ENCODE assay signal across 14 cellular contexts in genomic region chr1:59360170-59360569, GRCh38.
DNase-seq lines count a peak whose midpoint lies in the region; ATAC-seq and TF ChIP-seq lines count a peak whose summit lies in the region.
"Had no signal": no experiment of that assay in that cellular context is flagged by ENCODE, and none has a peak within 500 bp of the region (broad histone marks: within the 10 kb centered on the region; RNA-seq: fewer than 3 reads in every experiment).

No MANE protein-coding gene starts in this region.

- no peaks in the 10 kb centered on the region for H3K9me3 Mint-ChIP-seq in stimulated activated effector memory CD8-positive, alpha-beta T cell treated with anti-CD3 and anti-CD28 coated beads, Interleukin-12 subunit alpha, Interleukin-12 subunit beta, amount 100 ng/mL, for 72 hours
- H3K9me3 Mint-ChIP-seq in CD8-positive, alpha-beta T cell, result no peaks in the 10 kb centered on the region
- H3K9me3 Mint-ChIP-seq: activated CD4-positive, alpha-beta T cell treated with anti-CD3 and anti-CD28 coated beads, Interleukin-2, amount 10 ng/mL, durations not matched to agents 7 days and 5 days; immature natural killer cell; nephron had no signal

- no peak overlapping the region for H3K27ac Mint-ChIP-seq in stimulated activated effector memory CD8-positive, alpha-beta T cell treated with anti-CD3 and anti-CD28 coated beads, Interleukin-12 subunit alpha, Interleukin-12 subunit beta, amount 100 ng/mL, for 72 hours
- H3K27ac Mint-ChIP-seq in CD8-positive, alpha-beta T cell, result no peak overlapping the region
- H3K27ac Mint-ChIP-seq: activated CD4-positive, alpha-beta T cell treated with anti-CD3 and anti-CD28 coated beads, Interleukin-2, amount 10 ng/mL, durations not matched to agents 7 days and 5 days; immature natural killer cell had no signal

- H3K36me3 Mint-ChIP-seq in stimulated activated effector memory CD8-positive, alpha-beta T cell treated with anti-CD3 and anti-CD28 coated beads, Interleukin-12 subunit alpha, Interleukin-12 subunit beta, amount 100 ng/mL, for 72 hours, result no peaks in the 10 kb centered on the region
- H3K36me3 Mint-ChIP-seq in CD8-positive, alpha-beta T cell, result peaks cover 31% of the 10 kb centered on the region

- H3K9me2 ChIP-seq in HCT116 (ENCODE audit: insufficient read depth) (no peaks in the 10 kb centered on the region), hepatocyte (replicated peaks; ENCODE audit: insufficient read depth) (no peaks in the 10 kb centered on the region)

- H3K4me3 Mint-ChIP-seq in stimulated activated effector memory CD8-positive, alpha-beta T cell treated with anti-CD3 and anti-CD28 coated beads, Interleukin-12 subunit alpha, Interleukin-12 subunit beta, amount 100 ng/mL, for 72 hours, result no peak overlapping the region
- no peak overlapping the region for H3K4me3 Mint-ChIP-seq in CD8-positive, alpha-beta T cell
- H3K4me3 Mint-ChIP-seq: activated CD4-positive, alpha-beta T cell treated with anti-CD3 and anti-CD28 coated beads, Interleukin-2, amount 10 ng/mL, durations not matched to agents 7 days and 5 days; immature natural killer cell; nephron had no signal

- no peaks in the 10 kb centered on the region for H3K27me3 Mint-ChIP-seq in CD8-positive, alpha-beta T cell (ENCODE audit: low read depth)
- H3K27me3 Mint-ChIP-seq: activated CD4-positive, alpha-beta T cell treated with anti-CD3 and anti-CD28 coated beads, Interleukin-2, amount 10 ng/mL, durations not matched to agents 7 days and 5 days had no signal

- no peak for TF ChIP-seq CTCF in HCT116 (IDR thresholded peaks at IDR 0.05 in 2 of 3, conservative IDR thresholded peaks at IDR 0.05 in 1 of 3; ENCODE audit: borderline replicate concordance in 1 of 3, insufficient read depth in 1 of 3, low read depth in 2 of 3, low read length in 2 of 3)
- no peak for TF ChIP-seq CTCF in astrocyte of the cerebellum (IDR thresholded peaks at IDR 0.05; ENCODE audit: low read depth, low read length, missing control alignments)
- no peak for TF ChIP-seq CTCF in hepatocyte (IDR thresholded peaks at IDR 0.05; ENCODE audit: poor library complexity)
- TF ChIP-seq CTCF in CD8-positive, alpha-beta T cell (IDR thresholded peaks at IDR 0.05), result no peak

- RAD21 ChIA-PET in HCT116 (lab: Charles Lee; ENCODE audit: low non-redundant PET in 1 of 2, low total read pairs in 2 of 2, uncharacterized antibody in 2 of 2, unreplicated experiment in 2 of 2), result no interaction called here

- H3K4me2 ChIP-seq in HCT116 (ENCODE audit: low read length) (no peak overlapping the region), hepatocyte (no peak overlapping the region)

- ATAC-seq in HCT116 (peak; percentile 47; the same call in 1 of the 2 replicates), HG02642 (IDR thresholded peaks at IDR 0.05; ENCODE audit: poor library complexity, unreplicated experiment) (no peak)
- ATAC-seq in stimulated activated effector memory CD8-positive, alpha-beta T cell treated with anti-CD3 and anti-CD28 coated beads, Interleukin-12 subunit alpha, Interleukin-12 subunit beta, amount 100 ng/mL, for 72 hours, result no peak
- no peak for ATAC-seq in CD8-positive, alpha-beta T cell
- ATAC-seq: upper lobe of right lung had no signal

- H3K9me3 ChIP-seq in HCT116 (ENCODE audit: control insufficient read depth in 1 of 2, insufficient read depth in 1 of 2, low read depth in 1 of 2, low read length in 2 of 2) (no peaks in the 10 kb centered on the region), hepatocyte (ENCODE audit: low read depth) (no peaks in the 10 kb centered on the region)
- H3K9me3 ChIP-seq in CD8-positive, alpha-beta T cell (ENCODE audit: low read length), result no peaks in the 10 kb centered on the region
- H3K9me3 ChIP-seq: upper lobe of right lung had no signal

- no peak overlapping the region for H3K9ac ChIP-seq in HCT116 (ENCODE audit: low read length)

- DNase-seq in 8988T, result peak; percentile 3
- DNase-seq in HCT116 (ENCODE audit: low read depth, low spot score), result no peak
- peak; percentile 86 for DNase-seq in astrocyte of the cerebellum (ENCODE audit: low read depth)
- no peak for DNase-seq in hepatocyte (ENCODE audit: low spot score)
- DNase-seq in stimulated activated effector memory CD8-positive, alpha-beta T cell treated with anti-CD3 and anti-CD28 coated beads, Interleukin-12 subunit alpha, Interleukin-12 subunit beta, amount 100 ng/mL, for 72 hours (ENCODE audit: low spot score in 2 of 2), result no peak
- DNase-seq in HuH-7 (ENCODE audit: low spot score), result no peak
- DNase-seq in CD8-positive, alpha-beta T cell, result no peak
- DNase-seq: activated CD4-positive, alpha-beta T cell treated with anti-CD3 and anti-CD28 coated beads, Interleukin-2, amount 10 ng/mL, durations not matched to agents 7 days and 5 days; immature natural killer cell; NCI-H2171; upper lobe of right lung had no signal

- H4K20me1 ChIP-seq in HCT116 (ENCODE audit: insufficient read depth), result no peaks in the 10 kb centered on the region
- no peaks in the 10 kb centered on the region for H4K20me1 ChIP-seq in hepatocyte (ENCODE audit: insufficient read depth, poor library complexity, severe bottlenecking)

- BruUV-seq in HCT116 (replicated peaks; lab: Mats Ljungman, UMichigan), result no TSS peak

- intact Hi-C loops in HCT116 (cut with micrococcal nuclease), result no loop called here
- intact Hi-C loops in CD8-positive, alpha-beta T cell (cut with DNase I, micrococcal nuclease), result no loop called here

- CTCF ChIA-PET in HCT116 (lab: Charles Lee), result no interaction called here
- CTCF ChIA-PET in CD8-positive, alpha-beta T cell (lab: Charles Lee), result no interaction called here

- H3K36me3 ChIP-seq in HCT116 (ENCODE audit: control insufficient read depth in 1 of 2, insufficient read depth in 2 of 2, low read length in 2 of 2) (no peaks in the 10 kb centered on the region), hepatocyte (replicated peaks; ENCODE audit: insufficient read depth, low read depth) (no peaks in the 10 kb centered on the region)
- H3K36me3 ChIP-seq in CD8-positive, alpha-beta T cell (ENCODE audit: insufficient read depth, low read length), result no peaks in the 10 kb centered on the region
- H3K36me3 ChIP-seq: cardiac muscle cell, upper lobe of right lung had no signal

- no peak for TF ChIP-seq RAD21 in HCT116 (IDR thresholded peaks at IDR 0.05; ENCODE audit: low read depth)

- H2AFZ ChIP-seq in HCT116 (ENCODE audit: low read depth, low read length, poor library complexity, severe bottlenecking), result no peak overlapping the region
- no peak overlapping the region for H2AFZ ChIP-seq in hepatocyte

- TF ChIP-seq POLR2A in HCT116 (IDR thresholded peaks at IDR 0.05; ENCODE audit: borderline replicate concordance, extremely low read depth, insufficient read depth, insufficient read length), result no peak

- WGBS in hepatocyte (ENCODE audit: low lambda C conversion rate, missing lambda C conversion rate), result 85% methylated on average over 4 of the region's 4 CpGs

- in situ Hi-C loops in astrocyte of the cerebellum (cut with HindIII; ENCODE audit: low sequenced_read_pairs), result no loop called here

- peaks cover 0 to 4% of the 10 kb centered on the region in 2 experiments; a peak in 1 of 4 replicates for H3K4me1 ChIP-seq in HCT116 (ENCODE audit: control insufficient read depth in 1 of 2, insufficient read depth in 2 of 2, low read length in 2 of 2)
- peaks cover 23% of the 10 kb centered on the region for H3K4me1 ChIP-seq in hepatocyte (ENCODE audit: insufficient read depth)
- no peaks in the 10 kb centered on the region for H3K4me1 ChIP-seq in CD8-positive, alpha-beta T cell (ENCODE audit: insufficient read depth, low read length)
- H3K4me1 ChIP-seq: upper lobe of right lung had no signal

- H3K4me1 Mint-ChIP-seq in stimulated activated effector memory CD8-positive, alpha-beta T cell treated with anti-CD3 and anti-CD28 coated beads, Interleukin-12 subunit alpha, Interleukin-12 subunit beta, amount 100 ng/mL, for 72 hours, result peaks cover 6% of the 10 kb centered on the region
- no peaks in the 10 kb centered on the region for H3K4me1 Mint-ChIP-seq in CD8-positive, alpha-beta T cell (ENCODE audit: low read depth)
- H3K4me1 Mint-ChIP-seq: activated CD4-positive, alpha-beta T cell treated with anti-CD3 and anti-CD28 coated beads, Interleukin-2, amount 10 ng/mL, durations not matched to agents 7 days and 5 days; immature natural killer cell had no signal

- H3K4me3 ChIP-seq in HCT116 (replicated peaks in 1 of 2; ENCODE audit: low read depth in 1 of 2, low read length in 2 of 2) (no peak overlapping the region), astrocyte of the cerebellum (ENCODE audit: low read depth, low read length) (no peak overlapping the region), hepatocyte (no peak overlapping the region)
- no peak overlapping the region for H3K4me3 ChIP-seq in CD8-positive, alpha-beta T cell (ENCODE audit: low read depth, low read length)
- H3K4me3 ChIP-seq: cardiac muscle cell, upper lobe of right lung had no signal

- POLR2A ChIA-PET in HCT116 (lab: Charles Lee), result no interaction called here
- POLR2A ChIA-PET in CD8-positive, alpha-beta T cell (lab: Charles Lee), result interaction anchor here (0.8 to 1.0 kb wide), 2 partner anchors 17 to 578 kb away, joined by 3 read pairs; no protein-coding TSS in a partner anchor

- no peaks in the 10 kb centered on the region for H3K27me3 ChIP-seq in HCT116 (ENCODE audit: insufficient read depth, low read length)
- H3K27me3 ChIP-seq in hepatocyte, result no peaks in the 10 kb centered on the region
- H3K27me3 ChIP-seq in CD8-positive, alpha-beta T cell (ENCODE audit: insufficient read depth, low read length), result no peaks in the 10 kb centered on the region
- H3K27me3 ChIP-seq: cardiac muscle cell, upper lobe of right lung had no signal

- H3K27ac ChIP-seq in HCT116 (ENCODE audit: low read depth, low read length) (no peak overlapping the region), hepatocyte (peak overlapping the region; percentile 15)
- H3K27ac ChIP-seq in CD8-positive, alpha-beta T cell (ENCODE audit: low read depth, low read length), result no peak overlapping the region
- H3K27ac ChIP-seq: cardiac muscle cell, upper lobe of right lung had no signal

- H3K79me2 ChIP-seq in HCT116 (ENCODE audit: insufficient read depth, low read length) (no peaks in the 10 kb centered on the region), hepatocyte (no peaks in the 10 kb centered on the region)

TF ChIP-seq in HCT116, 20 proteins besides CTCF, POLR2A, EP300 and RAD21:
- TF ChIP-seq JUND (IDR thresholded peaks at IDR 0.05), result 0 out of 2 replicates have a peak, but pooled peaks have one; percentile 12
- TF ChIP-seq EZH2 (IDR thresholded peaks at IDR 0.05), result no peak

Comparison
In these comparisons a context has a peak if more than half of its experiments do, and no peak if none do; other contexts are left out.
1. DNase-seq: peak in 8988T (single experiment) and astrocyte of the cerebellum (single experiment); none in HCT116 (single experiment), hepatocyte (single experiment), stimulated activated effector memory CD8-positive, alpha-beta T cell treated with anti-CD3 and anti-CD28 coated beads, Interleukin-12 subunit alpha, Interleukin-12 subunit beta, amount 100 ng/mL, for 72 hours (0 of 2), HuH-7 (single experiment) and CD8-positive, alpha-beta T cell (0 of 7).